Comparison of ENCODE assay signal across 21 cellular contexts in genomic region chr2:10033251-10034006, GRCh38. TPM values are rescaled to one million over a fixed set of nuclear protein-coding genes. Genes with fewer than 3 reads are reported as not detected.
DNase-seq lines count a peak whose midpoint lies in the region; ATAC-seq and TF ChIP-seq lines count a peak whose summit lies in the region.
"Had no signal": no experiment of that assay in that cellular context is flagged by ENCODE, and none has a peak within 500 bp of the region (broad histone marks: within the 10 kb centered on the region; RNA-seq: fewer than 3 reads in every experiment).

No MANE protein-coding gene starts in this region.

- ATAC-seq in SK-N-SH treated with all-trans-retinoic acid at 6 μM for 48 hours: no peak
- no peak for ATAC-seq in central memory CD8-positive, alpha-beta T cell (replicated peaks; ENCODE audit: extremely low read depth, poor library complexity, severe bottlenecking)
- ATAC-seq in lower lobe of right lung: no peak
- no peak for ATAC-seq in GM18511 (IDR thresholded peaks at IDR 0.05; ENCODE audit: unreplicated experiment)

- no peak for TF ChIP-seq EP300 in SK-N-SH (IDR thresholded peaks at IDR 0.05; ENCODE audit: borderline replicate concordance in 1 of 2, low read depth in 1 of 2, low read length in 1 of 2)

- H3K27me3 Mint-ChIP-seq in central memory CD8-positive, alpha-beta T cell: no peaks in the 10 kb centered on the region
- H3K27me3 Mint-ChIP-seq in CD4-positive, alpha-beta memory T cell: no peaks in the 10 kb centered on the region
- H3K27me3 Mint-ChIP-seq: CD4-positive, alpha-beta T cell had no signal

- H3K27me3 ChIP-seq in SK-N-SH (ENCODE audit: insufficient read depth) (no peaks in the 10 kb centered on the region), lower lobe of right lung (ENCODE audit: low read depth) (no peaks in the 10 kb centered on the region), smooth muscle cell (ENCODE audit: low read depth) (no peaks in the 10 kb centered on the region)
- no peaks in the 10 kb centered on the region for H3K27me3 ChIP-seq in CD4-positive, alpha-beta memory T cell (ENCODE audit: insufficient read depth, low read length)

- intact Hi-C loops in lower lobe of right lung (cut with DNase I): no loop called here
- intact Hi-C loops in CD4-positive, alpha-beta memory T cell (cut with micrococcal nuclease): no loop called here

- no peak for TF ChIP-seq RAD21 in SK-N-SH (IDR thresholded peaks at IDR 0.05; ENCODE audit: low read length)

- peaks cover 8 to 33% of the 10 kb centered on the region in 2 experiments; a peak in 2 of 4 replicates for H3K4me1 ChIP-seq in SK-N-SH (ENCODE audit: control insufficient read depth in 1 of 2, insufficient read depth in 2 of 2, low read depth in 1 of 2, low read length in 1 of 2)
- H3K4me1 ChIP-seq in HEK293 (ENCODE audit: control insufficient read depth, insufficient read depth, low read length): no peaks in the 10 kb centered on the region
- H3K4me1 ChIP-seq in lower lobe of right lung: peaks cover 69% of the 10 kb centered on the region
- H3K4me1 ChIP-seq in smooth muscle cell (ENCODE audit: low read depth): peaks cover 11% of the 10 kb centered on the region
- peaks cover 45% of the 10 kb centered on the region for H3K4me1 ChIP-seq in CD4-positive, alpha-beta memory T cell (ENCODE audit: insufficient read depth, low read length)

- H3F3A ChIP-seq in SK-N-SH (replicated peaks; ENCODE audit: insufficient read depth) (peaks cover 8% of the 10 kb centered on the region), smooth muscle cell (ENCODE audit: low read depth) (no peaks in the 10 kb centered on the region)

- H2AFZ ChIP-seq in SK-N-SH (ENCODE audit: low read depth): no peak overlapping the region
- no peak overlapping the region for H2AFZ ChIP-seq in smooth muscle cell (ENCODE audit: low read depth)

- no peak overlapping the region for H3K9ac ChIP-seq in SK-N-SH
- no peak overlapping the region for H3K9ac ChIP-seq in smooth muscle cell (ENCODE audit: low read depth)

- H3K27ac ChIP-seq in SK-N-SH (ENCODE audit: low read depth in 2 of 2, low read length in 1 of 2) (no peak overlapping the region), HEK293 (ENCODE audit: extremely low read depth, low read depth, low read length) (no peak overlapping the region), lower lobe of right lung (peak overlapping the region; percentile 50), smooth muscle cell (ENCODE audit: low read depth) (no peak overlapping the region)
- no peak overlapping the region for H3K27ac ChIP-seq in CD4-positive, alpha-beta memory T cell (ENCODE audit: low read depth, low read length)
- H3K27ac ChIP-seq: 22Rv1, SK-N-MC had no signal

- CTCF ChIA-PET in SK-N-SH (lab: Yijun Ruan, JAX): interaction anchor here (1.0 to 7.0 kb wide), 6 partner anchors 9 to 234 kb away, joined by 3 to 76 read pairs (median 4); no protein-coding TSS in a partner anchor
- CTCF ChIA-PET in HEK293 (lab: Yijun Ruan, JAX): no interaction called here
- CTCF ChIA-PET in CD4-positive, alpha-beta memory T cell (lab: Charles Lee; ENCODE audit: partially characterized antibody): interaction anchor here (1.0 to 6.0 kb wide), 2 partner anchors 14 to 49 kb away, joined by 3 to 53 read pairs; no protein-coding TSS in a partner anchor

- H3K9me3 Mint-ChIP-seq in central memory CD8-positive, alpha-beta T cell: no peaks in the 10 kb centered on the region
- H3K9me3 Mint-ChIP-seq in CD4-positive, alpha-beta memory T cell: no peaks in the 10 kb centered on the region
- H3K9me3 Mint-ChIP-seq: CD4-positive, alpha-beta T cell; H9 had no signal

- peaks cover 40% of the 10 kb centered on the region for H3K4me1 Mint-ChIP-seq in central memory CD8-positive, alpha-beta T cell
- peaks cover 16 to 47% (median 27%) of the 10 kb centered on the region in 4 donors for H3K4me1 Mint-ChIP-seq in CD4-positive, alpha-beta memory T cell

- DNase-seq in SK-N-SH (no peak), lower lobe of right lung (peak; percentile 34), smooth muscle cell (lab: John Stamatoyannopoulos, UW; ENCODE audit: unreplicated experiment) (no peak)
- no peak for DNase-seq in central memory CD8-positive, alpha-beta T cell (ENCODE audit: low spot score in 2 of 2)
- DNase-seq in CD4-positive, alpha-beta memory T cell: no peak
- DNase-seq: Calu3; CD4-positive, alpha-beta T cell; EL; H9; KBM-7; NCI-H1105; NCI-H1694; NCI-H2081 treated with DMSO at 0.1 percent for 48 hours; NCI-H748 treated with DMSO at 0.1 percent for 48 hours; NK-92 treated with Interleukin-12 subunit alpha and Interleukin-12 subunit beta, amount 100 ng/mL, for 24 hours; SHP77 had no signal

- H3K27ac Mint-ChIP-seq in central memory CD8-positive, alpha-beta T cell (ENCODE audit: low read depth): peak overlapping the region; percentile 44
- H3K27ac Mint-ChIP-seq in CD4-positive, alpha-beta memory T cell: no peak overlapping the region
- H3K27ac Mint-ChIP-seq: CD4-positive, alpha-beta T cell had no signal

- H3K36me3 ChIP-seq in SK-N-SH (replicated peaks in 1 of 2; ENCODE audit: control insufficient read depth in 1 of 2, insufficient read depth in 2 of 2, low read length in 1 of 2) (no peaks in the 10 kb centered on the region), HEK293 (ENCODE audit: control insufficient read depth in 2 of 2, insufficient read depth in 1 of 2, low read length in 2 of 2) (no peaks in the 10 kb centered on the region), lower lobe of right lung (no peaks in the 10 kb centered on the region), smooth muscle cell (ENCODE audit: low read depth) (no peaks in the 10 kb centered on the region)
- H3K36me3 ChIP-seq in CD4-positive, alpha-beta memory T cell (ENCODE audit: insufficient read depth, low read length): no peaks in the 10 kb centered on the region

- no peaks in the 10 kb centered on the region for H4K20me1 ChIP-seq in SK-N-SH (ENCODE audit: insufficient read depth)
- no peaks in the 10 kb centered on the region for H4K20me1 ChIP-seq in smooth muscle cell (ENCODE audit: low read depth)

- 90% methylated on average over 13 of the region's 14 CpGs for WGBS in SK-N-SH (ENCODE audit: low lambda C conversion rate)
- WGBS in smooth muscle cell (ENCODE audit: low lambda C conversion rate): 92% methylated on average over 14 of the region's 14 CpGs

- H3K4me3 ChIP-seq in SK-N-SH (ENCODE audit: low read depth in 2 of 2, low read length in 1 of 2) (no peak overlapping the region), HEK293 (ENCODE audit: low read depth, low read length) (no peak overlapping the region), lower lobe of right lung (no peak overlapping the region), smooth muscle cell (no peak overlapping the region)
- H3K4me3 ChIP-seq in CD4-positive, alpha-beta memory T cell (ENCODE audit: low read length in 2 of 2): no peak overlapping the region
- H3K4me3 ChIP-seq: SK-N-MC had no signal

- POLR2A ChIA-PET in SK-N-SH (lab: Yijun Ruan, JAX): no interaction called here
- POLR2A ChIA-PET in HEK293 (lab: Yijun Ruan, JAX): interaction anchor here (0.6 kb wide), 1 partner anchor 300 kb away, joined by 4 read pairs; no protein-coding TSS in a partner anchor
- POLR2A ChIA-PET in CD4-positive, alpha-beta memory T cell (lab: Charles Lee; ENCODE audit: partially characterized antibody): interaction anchor here (3.4 kb wide), 1 partner anchor 11 kb away, joined by 12 read pairs; the partner anchor contains the start of gene KLF11

- H3K79me2 ChIP-seq in SK-N-SH (ENCODE audit: insufficient read depth) (no peaks in the 10 kb centered on the region), smooth muscle cell (ENCODE audit: low read depth) (no peaks in the 10 kb centered on the region)

- H3K9me2 ChIP-seq in SK-N-SH: no peaks in the 10 kb centered on the region

- H3K4me2 ChIP-seq in SK-N-SH: no peak overlapping the region
- H3K4me2 ChIP-seq in smooth muscle cell: no peak overlapping the region

- H3K9me3 ChIP-seq in SK-N-SH (no peaks in the 10 kb centered on the region), HEK293 (ENCODE audit: control insufficient read depth, insufficient read depth, low read depth, low read length) (no peaks in the 10 kb centered on the region), lower lobe of right lung (no peaks in the 10 kb centered on the region), smooth muscle cell (replicated peaks; ENCODE audit: low read depth) (no peaks in the 10 kb centered on the region)
- H3K9me3 ChIP-seq in CD4-positive, alpha-beta memory T cell (ENCODE audit: control insufficient read depth in 1 of 2, low read length in 2 of 2): no peaks in the 10 kb centered on the region

- no peak overlapping the region for H3K4me3 Mint-ChIP-seq in central memory CD8-positive, alpha-beta T cell
- H3K4me3 Mint-ChIP-seq in CD4-positive, alpha-beta memory T cell: no peak overlapping the region
- H3K4me3 Mint-ChIP-seq: CD4-positive, alpha-beta T cell; H9 had no signal

- TF ChIP-seq CTCF in SK-N-SH (IDR thresholded peaks at IDR 0.05) (no peak), HEK293 (tag by site-specific recombination; IDR thresholded peaks at IDR 0.05) (no peak), lower lobe of right lung (IDR thresholded peaks at IDR 0.05) (no peak), smooth muscle cell (IDR thresholded peaks at IDR 0.05; ENCODE audit: borderline replicate concordance, insufficient read depth, poor library complexity, severe bottlenecking) (no peak)

- H3K36me3 Mint-ChIP-seq in central memory CD8-positive, alpha-beta T cell (ENCODE audit: insufficient read depth): peaks cover 6% of the 10 kb centered on the region
- no peaks in the 10 kb centered on the region for H3K36me3 Mint-ChIP-seq in CD4-positive, alpha-beta memory T cell

TF ChIP-seq in SK-N-SH treated with all-trans-retinoic acid at 6 μM for 48 hours, 23 proteins besides CTCF, POLR2A, EP300 and RAD21:
- TF ChIP-seq ZNF565 (CRISPR knock-in tag; conservative IDR thresholded peaks at IDR 0.05; ENCODE audit: low read depth) (no peak), ZFP30 (CRISPR knock-in tag; IDR thresholded peaks at IDR 0.05) (no peak), ISL1 (CRISPR knock-in tag; IDR thresholded peaks at IDR 0.05) (no peak)

RNA-seq across cellular contexts. Expression of gene KLF11, which starts 9.9 kb away (rescaled TPM):
- polyA plus RNA-seq in SK-N-SH (2012; rRNA removed): 9.5 TPM in 2 replicates
- 8.3 and 8.8 TPM in 2 replicates for polyA plus RNA-seq in SK-N-SH (2012; cell fraction: cytosol; rRNA removed)
- 9.5 and 11.9 TPM in 2 replicates for polyA plus RNA-seq in SK-N-SH (2012; cell fraction: nucleus; rRNA removed)
- total RNA-seq in lower lobe of right lung: 40.8 TPM
- 12.7 and 15.3 TPM in 2 replicates for total RNA-seq in smooth muscle cell
- 9.9 and 11.7 TPM in 2 replicates for polyA plus RNA-seq in smooth muscle cell
- total RNA-seq in CD4-positive, alpha-beta memory T cell: 1 to 10 TPM; 7.0 TPM
- 1 to 10 TPM; 8.8 to 9.8 TPM for polyA plus RNA-seq in CD4-positive, alpha-beta memory T cell

RNA-seq across cellular contexts. Expression of gene CYS1, which starts 46.8 kb away (rescaled TPM):
- polyA plus RNA-seq in SK-N-SH (2012; rRNA removed): 0.62 and 1.2 TPM in 2 replicates
- polyA plus RNA-seq in SK-N-SH (2012; cell fraction: cytosol; rRNA removed): 0.58 and 1.1 TPM in 2 replicates
- 0.65 and 0.79 TPM in 2 replicates for polyA plus RNA-seq in SK-N-SH (2012; cell fraction: nucleus; rRNA removed)
- 2.6 TPM for total RNA-seq in lower lobe of right lung
- 2.3 and 3.9 TPM in 2 replicates for total RNA-seq in smooth muscle cell
- 9.9 and 11.5 TPM in 2 replicates for polyA plus RNA-seq in smooth muscle cell
- total RNA-seq in CD4-positive, alpha-beta memory T cell: not detected
- polyA plus RNA-seq in CD4-positive, alpha-beta memory T cell: not detected
- total RNA-seq: CD4-positive, alpha-beta T cell had no signal

Comparison
In these comparisons a context has a peak if more than half of its experiments do, and no peak if none do; other contexts are left out.
1. Of the 4 proteins assayed by ChIP-seq in both HEK293 and SK-N-SH: peak only in HEK293: none; only in SK-N-SH: none; in both: REST; in neither: 3.